Comparison of ENCODE assay signal across 11 cellular contexts in the genomic region with DNA sequence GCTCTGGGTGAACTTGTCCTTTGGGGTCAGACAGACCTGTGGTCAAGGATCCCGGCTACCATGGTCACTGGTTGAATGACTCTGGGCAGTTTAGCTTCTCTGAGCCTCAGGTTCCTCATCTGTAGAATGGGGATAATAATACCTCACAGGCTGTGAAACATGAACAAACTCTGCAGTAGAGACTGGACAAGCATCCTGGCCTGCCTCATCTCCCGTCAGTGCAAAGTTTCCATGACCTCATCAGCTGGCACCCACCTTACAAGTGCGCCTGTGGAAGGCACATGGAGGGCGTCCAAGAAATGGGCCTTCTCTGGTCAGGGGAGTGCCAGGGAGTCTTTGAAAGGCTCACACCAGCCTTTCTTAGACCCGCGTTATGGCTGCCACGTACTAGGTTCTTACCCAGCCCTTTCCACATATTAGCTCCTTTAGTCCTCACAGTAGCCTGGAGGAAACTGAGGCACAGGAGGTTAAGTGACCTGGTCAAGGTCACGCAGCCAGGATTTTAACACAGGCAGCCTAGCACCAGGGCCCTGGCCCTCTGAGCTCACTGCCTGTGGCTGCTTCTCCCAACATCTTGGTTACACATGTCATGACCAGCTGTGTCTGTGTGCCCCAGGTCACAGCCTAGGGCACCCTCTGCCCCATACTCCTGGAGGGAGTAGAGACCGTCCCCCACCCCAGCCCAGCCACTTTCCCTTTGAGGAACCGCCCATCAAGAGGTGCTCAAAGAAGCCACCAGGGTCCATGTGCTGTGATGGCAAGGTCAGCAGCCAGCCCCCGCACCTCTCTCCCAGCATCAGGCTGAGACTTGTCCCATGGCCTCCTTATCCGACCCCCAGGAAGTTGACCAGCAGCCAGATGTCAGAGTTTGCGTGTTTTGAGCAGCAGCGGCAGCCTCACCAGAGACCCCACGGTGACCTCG. TPM values are rescaled to one million over a fixed set of nuclear protein-coding genes. Genes with fewer than 3 reads are reported as not detected.
A peak's percentile ranks its signal among the peaks of the same experiment; 100 is the strongest.
DNase-seq lines count a peak whose midpoint lies in the region; ATAC-seq and TF ChIP-seq lines count a peak whose summit lies in the region.
"Had no signal": no experiment of that assay in that cellular context is flagged by ENCODE, and none has a peak within 500 bp of the region (broad histone marks: within the 10 kb centered on the region; RNA-seq: fewer than 3 reads in every experiment).

No MANE protein-coding gene starts in this region.

- 73 to 77% (median 75%) methylated on average over 15 to 16 of the region's 16 CpGs for WGBS in heart left ventricle, 4 donors
- WGBS in ovary, 3 donors, result 74 to 82% (median 78%) methylated on average over 16 of the region's 16 CpGs

- DNase-seq in EH (ENCODE audit: low read depth), result peak; percentile 46
- DNase-seq in ascending aorta (ENCODE audit: low spot score in 2 of 2), result peak; percentile 51 to 91
- DNase-seq in heart left ventricle, result peak in 3 of 5 donors; percentile 45 to 82 (median 63)
- no peak for DNase-seq in MV-4-11 (lab: John Stamatoyannopoulos, UW)
- DNase-seq in ovary, result no peak
- DNase-seq in activated gamma-delta T cell (lab: John Stamatoyannopoulos, UW), result no peak
- DNase-seq: activated CD4-positive, alpha-beta T cell treated with anti-CD3 and anti-CD28 coated beads, Interleukin-2, amount 50 U/mL, for 1 hour; activated naive CD4-positive, alpha-beta T cell treated with anti-CD3 and anti-CD28 coated beads for 36 hours; DMS153 had no signal

- TF ChIP-seq CTCF in ascending aorta (IDR thresholded peaks at IDR 0.05), result no peak
- no peak for TF ChIP-seq CTCF in heart left ventricle (IDR thresholded peaks at IDR 0.05)
- no peak for TF ChIP-seq CTCF in ovary (IDR thresholded peaks at IDR 0.05)

- peaks cover 9 to 20% of the 10 kb centered on the region in 2 donors for H3K4me1 ChIP-seq in ascending aorta
- peaks cover 0 to 10% (median 0%) of the 10 kb centered on the region in 12 donors for H3K4me1 ChIP-seq in heart left ventricle
- H3K4me1 ChIP-seq in rectal smooth muscle tissue (ENCODE audit: control insufficient read depth, insufficient read depth, low read length), result peaks cover 9% of the 10 kb centered on the region
- H3K4me1 ChIP-seq in ovary (ENCODE audit: insufficient read depth), result no peaks in the 10 kb centered on the region

- TF ChIP-seq POLR2A in heart left ventricle (IDR thresholded peaks at IDR 0.05) (no peak), ovary (IDR thresholded peaks at IDR 0.05) (no peak)

- H3K36me3 ChIP-seq in ascending aorta, result peaks cover 38 to 76% of the 10 kb centered on the region in 2 donors
- H3K36me3 ChIP-seq in heart left ventricle, result peaks cover 0 to 77% (median 50%) of the 10 kb centered on the region in 9 donors
- H3K36me3 ChIP-seq in rectal smooth muscle tissue (ENCODE audit: control insufficient read depth, insufficient read depth, low read length), result peaks cover 19% of the 10 kb centered on the region
- H3K36me3 ChIP-seq in ovary, result no peaks in the 10 kb centered on the region

- peak overlapping the region; percentile 94 to 96 for H3K27ac ChIP-seq in ascending aorta
- peak overlapping the region in 4 of 12 donors; percentile 12 to 76 (median 23) for H3K27ac ChIP-seq in heart left ventricle
- peak overlapping the region; percentile 80 for H3K27ac ChIP-seq in rectal smooth muscle tissue (ENCODE audit: low read depth, low read length)
- no peak overlapping the region for H3K27ac ChIP-seq in ovary

- ATAC-seq in heart left ventricle (peak in 3 of 4 donors; percentile 52 to 75 (median 65)), GM19328 (IDR thresholded peaks at IDR 0.05; ENCODE audit: unreplicated experiment) (no peak)

- H3K9ac ChIP-seq in rectal smooth muscle tissue (ENCODE audit: low read length), result peak overlapping the region; percentile 42

- H3K9me3 ChIP-seq in ascending aorta (no peaks in the 10 kb centered on the region), heart left ventricle (no peaks in the 10 kb centered on the region), ovary (no peaks in the 10 kb centered on the region)

- intact Hi-C loops in ascending aorta (cut with DNase I) (loop anchor here (1.0 kb wide), 1 partner anchor 8 kb away; no protein-coding TSS in a partner anchor), heart left ventricle (cut with DNase I) (no loop called here), ovary (cut with DNase I) (no loop called here)

- no peak for TF ChIP-seq EP300 in ovary (IDR thresholded peaks at IDR 0.05)

- H3K27me3 ChIP-seq in ascending aorta, result no peaks in the 10 kb centered on the region
- H3K27me3 ChIP-seq in heart left ventricle, result no peaks in the 10 kb centered on the region
- H3K27me3 ChIP-seq in rectal smooth muscle tissue (ENCODE audit: control insufficient read depth, insufficient read depth, low read length), result no peaks in the 10 kb centered on the region
- H3K27me3 ChIP-seq in ovary, result no peaks in the 10 kb centered on the region

- no peak overlapping the region for H3K4me3 ChIP-seq in ascending aorta
- H3K4me3 ChIP-seq in heart left ventricle, result no peak overlapping the region
- H3K4me3 ChIP-seq in rectal smooth muscle tissue (ENCODE audit: low read length), result no peak overlapping the region
- no peak overlapping the region for H3K4me3 ChIP-seq in ovary

RNA-seq across cellular contexts. Expression of gene RPL26L1, which starts 39.4 kb away (rescaled TPM):
- total RNA-seq in ascending aorta (0.75 TPM), heart left ventricle (10 to 100 TPM; 19.8 to 36.7 (median 29.5) TPM), ovary (10 to 100 TPM; 19.8 to 34.8 (median 24.3) TPM)
- polyA plus RNA-seq in heart left ventricle (10 to 100 TPM; 50.3 to 79.5 TPM), ovary (10 to 100 TPM; 36.3 to 42.2 TPM)

Comparison
In these comparisons a context has a peak if more than half of its experiments do, and no peak if none do; other contexts are left out.
1. DNase-seq: peak in EH (single experiment), ascending aorta (2 of 2) and heart left ventricle (3 of 5); none in MV-4-11 (single experiment), ovary (0 of 5) and activated gamma-delta T cell (single experiment).
2. H3K27ac ChIP-seq: peak in ascending aorta (2 of 2) and rectal smooth muscle tissue (single experiment); none in ovary (0 of 2).
3. RNA of gene RPL26L1, which starts 39.4 kb away (total RNA-seq): 19.8 to 36.7 TPM in heart left ventricle and 19.8 to 34.8 TPM in ovary; 0.75 TPM in ascending aorta (single experiment); every median in the first group is over 10 times any median in the second.